Comparison of ENCODE assay signal across 10 cellular contexts in the genomic region with DNA sequence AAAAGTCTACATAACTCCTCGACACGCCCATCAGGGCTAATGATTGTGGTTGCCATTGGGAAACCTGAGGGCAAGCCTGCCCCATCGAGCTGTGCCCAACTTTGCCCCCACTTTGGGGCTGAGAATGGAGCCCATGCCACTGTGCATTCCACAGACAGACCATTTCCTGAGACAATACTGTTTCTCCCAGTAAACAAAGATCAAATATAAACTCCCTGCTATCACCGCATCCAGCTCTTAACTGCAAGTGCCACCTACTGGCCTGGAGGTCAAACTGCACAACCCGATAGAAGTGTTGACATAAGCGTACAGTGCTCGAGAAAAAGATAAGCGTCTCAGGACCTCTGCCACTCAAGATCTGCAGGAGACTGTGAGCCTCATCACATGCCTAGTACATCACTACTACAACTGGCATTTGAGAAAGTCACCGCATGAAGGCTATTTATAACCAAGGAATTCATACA. TPM values are rescaled to one million over a fixed set of nuclear protein-coding genes. Genes with fewer than 3 reads are reported as not detected.
DNase-seq lines count a peak whose midpoint lies in the region; ATAC-seq and TF ChIP-seq lines count a peak whose summit lies in the region.
"Had no signal": no experiment of that assay in that cellular context is flagged by ENCODE, and none has a peak within 500 bp of the region (broad histone marks: within the 10 kb centered on the region; RNA-seq: fewer than 3 reads in every experiment).

No MANE protein-coding gene starts in this region.

- H3K4me1 ChIP-seq in suprapubic skin: no peaks in the 10 kb centered on the region
- H3K4me1 ChIP-seq: uterus had no signal

- H3K4me3 ChIP-seq in kidney epithelial cell (ENCODE audit: low read depth, low read length) (no peak overlapping the region), suprapubic skin (no peak overlapping the region)
- H3K4me3 ChIP-seq: uterus had no signal

- peaks cover 3% of the 10 kb centered on the region for H3K27me3 ChIP-seq in kidney epithelial cell (ENCODE audit: control insufficient read depth, insufficient read depth, low read length)
- H3K27me3 ChIP-seq in suprapubic skin: peaks cover 24% of the 10 kb centered on the region

- DNase-seq in NCI-H1092 treated with DMSO at 0.1 percent for 48 hours (lab: John Stamatoyannopoulos, UW): peak; percentile 2
- no peak for DNase-seq in NCI-H1092 (lab: John Stamatoyannopoulos, UW)
- peak; percentile 43 for DNase-seq in HuH-7 (ENCODE audit: low spot score)
- DNase-seq in SHP77 treated with DMSO at 0.1 percent for 48 hours (lab: John Stamatoyannopoulos, UW): peak; percentile 14
- no peak for DNase-seq in kidney epithelial cell (ENCODE audit: low read depth)
- DNase-seq in suprapubic skin (ENCODE audit: low spot score in 2 of 2): no peak
- DNase-seq in left lobe of liver (ENCODE audit: low spot score): no peak
- no peak for DNase-seq in occipital lobe (lab: John Stamatoyannopoulos, UW)
- DNase-seq: uterus had no signal

- ATAC-seq in left lobe of liver: no peak

- H3K27ac ChIP-seq in suprapubic skin: no peak overlapping the region
- H3K27ac ChIP-seq: uterus had no signal

- TF ChIP-seq EP300 in suprapubic skin (IDR thresholded peaks at IDR 0.05): no peak

- H3K9me3 ChIP-seq in suprapubic skin: no peaks in the 10 kb centered on the region
- H3K9me3 ChIP-seq: uterus had no signal

- TF ChIP-seq CTCF in kidney epithelial cell (IDR thresholded peaks at IDR 0.05; ENCODE audit: insufficient read depth, low read length, poor library complexity, severe bottlenecking) (peak; percentile 16), suprapubic skin (IDR thresholded peaks at IDR 0.05) (no peak)

- WGBS in suprapubic skin: 85% methylated on average over 9 of the region's 9 CpGs

- H3K36me3 ChIP-seq in kidney epithelial cell (ENCODE audit: control insufficient read depth, insufficient read depth, low read length) (no peaks in the 10 kb centered on the region), suprapubic skin (no peaks in the 10 kb centered on the region)
- H3K36me3 ChIP-seq: uterus had no signal

- TF ChIP-seq POLR2A in suprapubic skin (IDR thresholded peaks at IDR 0.05): no peak

RNA-seq across cellular contexts. Expression of a gene that starts 4.7 kb away (rescaled TPM):
- not detected in 2 replicates for total RNA-seq in kidney epithelial cell
- not detected for total RNA-seq in suprapubic skin
- total RNA-seq in left lobe of liver: not detected
- not detected for total RNA-seq in occipital lobe
- total RNA-seq: cerebellum, uterus had no signal

RNA-seq across cellular contexts. Expression of a gene that starts 19.6 kb away (rescaled TPM):
- not detected in 2 replicates for total RNA-seq in kidney epithelial cell
- total RNA-seq in suprapubic skin: not detected
- not detected for total RNA-seq in left lobe of liver
- total RNA-seq in occipital lobe: not detected
- total RNA-seq: cerebellum, uterus had no signal

RNA-seq across cellular contexts. Expression of a gene that starts 50.2 kb away (rescaled TPM):
- total RNA-seq in kidney epithelial cell: not detected in 2 replicates
- total RNA-seq in suprapubic skin: not detected
- total RNA-seq in left lobe of liver: not detected
- not detected for total RNA-seq in occipital lobe
- total RNA-seq: cerebellum, uterus had no signal

RNA-seq across cellular contexts. Expression of a gene that starts 51.8 kb away (rescaled TPM):
- total RNA-seq in kidney epithelial cell: not detected in 2 replicates
- total RNA-seq in suprapubic skin: not detected
- total RNA-seq in left lobe of liver: not detected
- total RNA-seq in occipital lobe: not detected
- total RNA-seq: cerebellum, uterus had no signal

Comparison
In these comparisons a context has a peak if more than half of its experiments do, and no peak if none do; other contexts are left out.
1. DNase-seq: peak in NCI-H1092 treated with DMSO at 0.1 percent for 48 hours (single experiment), HuH-7 (single experiment) and SHP77 treated with DMSO at 0.1 percent for 48 hours (single experiment); none in NCI-H1092 (single experiment), kidney epithelial cell (single experiment), suprapubic skin (0 of 2), left lobe of liver (single experiment) and occipital lobe (single experiment).